8 cellular contexts compared by ENCODE assay signal in genomic region chr3:129439381-129439816, GRCh38. TPM values are rescaled to one million over a fixed set of nuclear protein-coding genes. Genes with fewer than 3 reads are reported as not detected.
DNase-seq lines count a peak whose midpoint lies in the region; ATAC-seq and TF ChIP-seq lines count a peak whose summit lies in the region.

No MANE protein-coding gene starts in this region.

- H3K27ac Mint-ChIP-seq in T-helper 1 cell treated with Interleukin-12 subunit alpha and Interleukin-12 subunit beta and Interleukin-4 antibody, amounts not matched to agents 30 μg/mL and 1 μg/mL, for 36 hours, result peak overlapping the region; percentile 98

- H3K27ac ChIP-seq in HL-60 (replicated peaks), result peak overlapping the region; percentile 95

- peak; percentile 9 for ATAC-seq in left lobe of liver
- no peak for ATAC-seq in HG03565 (IDR thresholded peaks at IDR 0.05; ENCODE audit: unreplicated experiment)

- H3K4me1 Mint-ChIP-seq in T-helper 1 cell treated with Interleukin-12 subunit alpha and Interleukin-12 subunit beta and Interleukin-4 antibody, amounts not matched to agents 30 μg/mL and 1 μg/mL, for 36 hours (ENCODE audit: low read depth), result peaks cover 63% of the 10 kb centered on the region

- H3K27me3 Mint-ChIP-seq in T-helper 1 cell treated with Interleukin-12 subunit alpha and Interleukin-12 subunit beta and Interleukin-4 antibody, amounts not matched to agents 30 μg/mL and 1 μg/mL, for 36 hours (ENCODE audit: low read depth), result no peaks in the 10 kb centered on the region

- peak overlapping the region; percentile 95 for H3K4me3 Mint-ChIP-seq in T-helper 1 cell treated with Interleukin-12 subunit alpha and Interleukin-12 subunit beta and Interleukin-4 antibody, amounts not matched to agents 30 μg/mL and 1 μg/mL, for 36 hours

- peak; percentile 31 for DNase-seq in activated gamma-delta T cell treated with Interleukin-2 at 50 U/mL for 16 hours
- DNase-seq in activated gamma-delta T cell (lab: John Stamatoyannopoulos, UW), result no peak
- DNase-seq in HL-60 (ENCODE audit: low read depth in 1 of 2, low spot score in 1 of 2), result peak; percentile 59 to 84
- peak; percentile 32 for DNase-seq in central memory CD4-positive, alpha-beta T cell
- DNase-seq in left lobe of liver (ENCODE audit: low spot score), result peak; percentile 57
- DNase-seq in stimulated activated CD8-positive, alpha-beta memory T cell treated with anti-CD3 and anti-CD28 coated beads, Interleukin-12 subunit alpha, Interleukin-12 subunit beta, amount 100 ng/mL, for 24 hours (ENCODE audit: extremely low read depth), result peak; percentile 9

- no peaks in the 10 kb centered on the region for H3K27me3 ChIP-seq in HL-60 (ENCODE audit: insufficient read depth, poor library complexity, severe bottlenecking)

- peak overlapping the region; percentile 89 for H3K4me3 ChIP-seq in HL-60 (replicated peaks; ENCODE audit: insufficient read depth, low read length)

- TF ChIP-seq CTCF in HL-60 (IDR thresholded peaks at IDR 0.05; ENCODE audit: insufficient read depth, low read length), result no peak

- peaks cover 39% of the 10 kb centered on the region for H3K36me3 Mint-ChIP-seq in T-helper 1 cell treated with Interleukin-12 subunit alpha and Interleukin-12 subunit beta and Interleukin-4 antibody, amounts not matched to agents 30 μg/mL and 1 μg/mL, for 36 hours (ENCODE audit: low read depth)

- H3K9me3 Mint-ChIP-seq in T-helper 1 cell treated with Interleukin-12 subunit alpha and Interleukin-12 subunit beta and Interleukin-4 antibody, amounts not matched to agents 30 μg/mL and 1 μg/mL, for 36 hours, result no peaks in the 10 kb centered on the region

RNA-seq across cellular contexts. Expression of gene MBD4, which starts 0.3 kb away (rescaled TPM):
- 16.5 TPM for total RNA-seq in left lobe of liver

RNA-seq across cellular contexts. Expression of gene IFT122, which starts 0.6 kb away (rescaled TPM):
- 11.0 TPM for total RNA-seq in left lobe of liver

RNA-seq across cellular contexts. Expression of gene EFCAB12, which starts 11.0 kb away (rescaled TPM):
- total RNA-seq in left lobe of liver, result 0.40 TPM
